In genomic region chr1:31040038-31040437, GRCh38 we compare ENCODE assay signal across 20 cellular contexts. TPM values are rescaled to one million over a fixed set of nuclear protein-coding genes. Genes with fewer than 3 reads are reported as not detected.
A peak's percentile ranks its signal among the peaks of the same experiment; 100 is the strongest.
DNase-seq lines count a peak whose midpoint lies in the region; ATAC-seq, FAIRE-seq and TF ChIP-seq lines count a peak whose summit lies in the region.
"Had no signal": no experiment of that assay in that cellular context is flagged by ENCODE, and none has a peak within 500 bp of the region (broad histone marks: within the 10 kb centered on the region; RNA-seq: fewer than 3 reads in every experiment).

No MANE protein-coding gene starts in this region.

- no peak overlapping the region for H3K23ac ChIP-seq in mesendoderm (ENCODE audit: low read length)

- no peak overlapping the region for H3K18ac ChIP-seq in mesendoderm (ENCODE audit: low read length)

- WGBS in mesendoderm (ENCODE audit: extremely low coverage, insufficient coverage, low lambda C conversion rate) = no CpG with 5 or more reads among the region's 3 CpGs

- no peak overlapping the region for H2AFZ ChIP-seq in ACC112 (ENCODE audit: low read length, unreplicated experiment)

- H3K9ac ChIP-seq in mesendoderm (ENCODE audit: low read length) = no peak overlapping the region

- DNase-seq in NCI-H2029 treated with DMSO at 0.1 percent for 48 hours (lab: John Stamatoyannopoulos, UW) = peak; percentile 22
- DNase-seq in epithelial cell of prostate (ENCODE audit: low read depth, low spot score) = no peak
- DNase-seq in urothelium cell line (ENCODE audit: low spot score) = no peak
- no peak for DNase-seq in foreskin melanocyte
- DNase-seq in mesendoderm = no peak
- DNase-seq: brain microvascular endothelial cell, colonic mucosa, immature natural killer cell, NCI-H1105 treated with DMSO at 0.1 percent for 48 hours, NCI-H226, retina, spleen, stomach, T1000 had no signal

- H3K56ac ChIP-seq in mesendoderm (ENCODE audit: low read length) = no peak overlapping the region

- no peak overlapping the region for H3K4me2 ChIP-seq in mesendoderm (ENCODE audit: low read length)

- H2BK15ac ChIP-seq in mesendoderm (replicated peaks; ENCODE audit: low read depth) = no peak overlapping the region

- no peaks in the 10 kb centered on the region for H3K27me3 ChIP-seq in ACC112 (ENCODE audit: insufficient read depth, low read length)
- no peaks in the 10 kb centered on the region for H3K27me3 ChIP-seq in mesendoderm (ENCODE audit: insufficient read depth, low read length, poor library complexity)
- H3K27me3 ChIP-seq: brain microvascular endothelial cell, colonic mucosa, spleen, stomach had no signal

- no peak overlapping the region for H2BK120ac ChIP-seq in mesendoderm (ENCODE audit: low read depth, low read length)

- H2AK5ac ChIP-seq in mesendoderm (ENCODE audit: low read length) = no peak overlapping the region

- peaks cover 90% of the 10 kb centered on the region for H3K79me2 ChIP-seq in ACC112 (ENCODE audit: control insufficient read depth, insufficient read depth, low read length, unreplicated experiment)
- peaks cover 90% of the 10 kb centered on the region for H3K79me2 ChIP-seq in mesendoderm (ENCODE audit: control insufficient read depth, insufficient read depth, low read length)

- peak overlapping the region; percentile 19; the same call in 1 of the 2 replicates for H3K27ac ChIP-seq in 22Rv1
- 0 out of 2 replicates have a peak overlapping the region, but pooled peaks have one; percentile 10 for H3K27ac ChIP-seq in ACC112 (ENCODE audit: low read depth, low read length)
- H3K27ac ChIP-seq in epithelial cell of prostate = peak overlapping the region; percentile 52
- no peak overlapping the region for H3K27ac ChIP-seq in mesendoderm (ENCODE audit: low read depth, low read length)
- H3K27ac ChIP-seq: brain microvascular endothelial cell, colonic mucosa, spleen, stomach had no signal

- H4K5ac ChIP-seq in mesendoderm (ENCODE audit: low read length) = no peak overlapping the region

- FAIRE-seq in urothelium cell line (lab: Jason Lieb, UNC) = no peak
- FAIRE-seq: endometrium, GM18507 had no signal

- peaks cover 21% of the 10 kb centered on the region for H3K36me3 ChIP-seq in ACC112 (ENCODE audit: insufficient read depth, low read length)
- H3K36me3 ChIP-seq in mesendoderm (ENCODE audit: control insufficient read depth, insufficient read depth, low read length) = peaks cover 5% of the 10 kb centered on the region
- H3K36me3 ChIP-seq: colonic mucosa had no signal

- no peak overlapping the region for H2BK5ac ChIP-seq in mesendoderm (ENCODE audit: low read length)

- H3K4ac ChIP-seq in mesendoderm (ENCODE audit: low read depth, low read length) = no peak overlapping the region

- ATAC-seq in HG02981 (IDR thresholded peaks at IDR 0.05; ENCODE audit: unreplicated experiment) = no peak
- ATAC-seq: activated CD4-positive, CD25-positive, alpha-beta regulatory T cell treated with anti-CD3 and anti-CD28 coated beads, Interleukin-2, amount 50 U/mL, for 24 hours had no signal

- no peak overlapping the region for H4K8ac ChIP-seq in mesendoderm (ENCODE audit: low read depth, low read length)

- peaks cover 7% of the 10 kb centered on the region for H3K79me1 ChIP-seq in mesendoderm (ENCODE audit: low read length)

- H3K4me1 ChIP-seq in ACC112 (ENCODE audit: control insufficient read depth, insufficient read depth, low read length, unreplicated experiment) = peaks cover 35% of the 10 kb centered on the region
- H3K4me1 ChIP-seq in mesendoderm (ENCODE audit: control insufficient read depth, low read depth, low read length) = peaks cover 2% of the 10 kb centered on the region

- H3K4me3 ChIP-seq in ACC112 (ENCODE audit: low read depth, low read length) = no peak overlapping the region
- no peak overlapping the region for H3K4me3 ChIP-seq in mesendoderm (ENCODE audit: low read length)
- H3K4me3 ChIP-seq: colonic mucosa, spleen, stomach had no signal

- TF ChIP-seq CTCF in 22Rv1 (IDR thresholded peaks at IDR 0.05) = no peak

RNA-seq across cellular contexts. Expression of gene PUM1, which starts 25.5 kb away (rescaled TPM):
- 61.2 TPM for polyA plus RNA-seq in mesendoderm (2013, experiment 1 of 2)
- 61.8 TPM for polyA plus RNA-seq in mesendoderm (2013, experiment 2 of 2)
